In the genomic region with DNA sequence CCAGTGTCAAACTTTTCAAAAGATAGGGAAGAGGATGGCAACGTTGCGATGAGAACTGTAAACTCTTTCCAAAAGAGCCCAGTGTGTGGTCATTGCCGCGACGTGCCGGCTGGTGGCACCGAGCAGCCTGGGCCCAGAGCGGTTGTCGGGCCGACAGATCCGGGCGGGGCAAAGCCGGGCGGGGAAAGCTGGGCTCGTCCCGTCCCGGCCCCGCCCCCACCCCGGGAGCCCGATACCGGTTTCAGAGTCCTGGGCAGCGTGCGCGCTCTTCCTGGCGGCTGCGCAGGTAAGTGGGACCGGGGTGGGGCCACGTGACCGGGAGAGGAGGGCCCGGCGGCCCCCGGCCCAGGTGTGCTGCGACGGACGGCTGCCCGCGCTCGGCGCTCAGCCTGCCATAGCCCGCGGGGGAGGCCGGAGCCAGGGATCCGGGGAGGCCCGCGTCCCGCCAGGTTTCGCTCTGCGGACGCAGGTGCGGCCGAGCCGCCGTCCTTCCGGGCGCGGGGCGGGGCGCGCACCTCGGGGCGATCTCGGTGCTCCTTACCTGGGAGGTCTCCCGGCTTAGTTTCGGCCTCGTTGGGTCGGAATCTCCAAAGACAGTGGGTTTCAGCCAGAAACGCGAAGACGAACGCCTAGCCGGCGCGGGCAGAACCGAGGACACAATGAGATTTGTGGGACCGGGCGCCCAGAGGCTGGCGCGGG, we compare ENCODE assay signal across 1 cellular context.
TF ChIP-seq lines count a peak whose summit lies in the region.

A gene with protein sequence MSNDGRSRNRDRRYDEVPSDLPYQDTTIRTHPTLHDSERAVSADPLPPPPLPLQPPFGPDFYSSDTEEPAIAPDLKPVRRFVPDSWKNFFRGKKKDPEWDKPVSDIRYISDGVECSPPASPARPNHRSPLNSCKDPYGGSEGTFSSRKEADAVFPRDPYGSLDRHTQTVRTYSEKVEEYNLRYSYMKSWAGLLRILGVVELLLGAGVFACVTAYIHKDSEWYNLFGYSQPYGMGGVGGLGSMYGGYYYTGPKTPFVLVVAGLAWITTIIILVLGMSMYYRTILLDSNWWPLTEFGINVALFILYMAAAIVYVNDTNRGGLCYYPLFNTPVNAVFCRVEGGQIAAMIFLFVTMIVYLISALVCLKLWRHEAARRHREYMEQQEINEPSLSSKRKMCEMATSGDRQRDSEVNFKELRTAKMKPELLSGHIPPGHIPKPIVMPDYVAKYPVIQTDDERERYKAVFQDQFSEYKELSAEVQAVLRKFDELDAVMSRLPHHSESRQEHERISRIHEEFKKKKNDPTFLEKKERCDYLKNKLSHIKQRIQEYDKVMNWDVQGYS (plus strand): TSS at position 232 of the 699 bp plus-strand sequence. CDS start 4,270 bp downstream, outside the sequence.

TF ChIP-seq in HEK293, 187 proteins besides CTCF, POLR2A, EP300 and RAD21 (continued from another document):
- TF ChIP-seq, protein P1, sequence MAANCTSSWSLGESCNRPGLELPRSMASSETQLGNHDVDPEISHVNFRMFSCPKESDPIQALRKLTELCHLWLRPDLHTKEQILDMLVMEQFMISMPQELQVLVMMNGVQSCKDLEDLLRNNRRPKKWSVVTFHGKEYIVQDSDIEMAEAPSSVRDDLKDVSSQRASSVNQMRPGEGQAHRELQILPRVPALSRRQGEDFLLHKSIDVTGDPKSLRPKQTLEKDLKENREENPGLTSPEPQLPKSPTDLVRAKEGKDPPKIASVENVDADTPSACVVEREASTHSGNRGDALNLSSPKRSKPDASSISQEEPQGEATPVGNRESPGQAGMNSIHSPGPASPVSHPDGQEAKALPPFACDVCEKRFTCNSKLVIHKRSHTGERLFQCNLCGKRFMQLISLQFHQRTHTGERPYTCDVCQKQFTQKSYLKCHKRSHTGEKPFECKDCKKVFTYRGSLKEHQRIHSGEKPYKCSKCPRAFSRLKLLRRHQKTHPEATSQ (tag by site-specific recombination; IDR thresholded peaks at IDR 0.05): no peak
- TF ChIP-seq REPIN1 (tag by site-specific recombination; IDR thresholded peaks at IDR 0.05; ENCODE audit: low read depth) (no peak), ZNF121 (tag by site-specific recombination; IDR thresholded peaks at IDR 0.05) (peak; percentile 58; the same call in 1 of the 2 replicates), ZNF600 (tag by site-specific recombination; IDR thresholded peaks at IDR 0.05) (peak; percentile 38; the same call in 1 of the 2 replicates), ZNF701 (tag by site-specific recombination; IDR thresholded peaks at IDR 0.05) (no peak), ZEB2 (tag by site-specific recombination; IDR thresholded peaks at IDR 0.05) (peak; percentile 92), ZNF292 (tag by site-specific recombination; IDR thresholded peaks at IDR 0.05; ENCODE audit: borderline replicate concordance, low read depth) (no peak), EGR2 (tag by site-specific recombination; IDR thresholded peaks at IDR 0.05; ENCODE audit: low read depth) (no peak), ZNF843 (tag by site-specific recombination; IDR thresholded peaks at IDR 0.05) (no peak), ZNF335 (tag by site-specific recombination; conservative IDR thresholded peaks at IDR 0.05) (peak; percentile 93), ZNF621 (tag by site-specific recombination; IDR thresholded peaks at IDR 0.05) (no peak), ZNF560 (tag by site-specific recombination; IDR thresholded peaks at IDR 0.05; ENCODE audit: borderline replicate concordance) (no peak), ZNF169 (tag by site-specific recombination; IDR thresholded peaks at IDR 0.05) (no peak), HOXA7 (CRISPR knock-in tag; IDR thresholded peaks at IDR 0.05; ENCODE audit: borderline replicate concordance) (no peak), KLF7 (tag by site-specific recombination; IDR thresholded peaks at IDR 0.05; ENCODE audit: borderline replicate concordance) (no peak), ZNF785 (tag by site-specific recombination; IDR thresholded peaks at IDR 0.05) (no peak), GLIS1 (tag by site-specific recombination; IDR thresholded peaks at IDR 0.05) (peak; percentile 44; the same call in 1 of the 2 replicates), SALL2 (tag by site-specific recombination; IDR thresholded peaks at IDR 0.05; ENCODE audit: borderline replicate concordance) (no peak), ZNF423 (tag by site-specific recombination; IDR thresholded peaks at IDR 0.05) (0 out of 2 replicates have a peak, but pooled peaks have one; percentile 10), ZBTB20 (tag by site-specific recombination; IDR thresholded peaks at IDR 0.05) (peak; percentile 83), BCL11B (tag by site-specific recombination; IDR thresholded peaks at IDR 0.05; ENCODE audit: low read depth) (no peak), ZNF837 (tag by site-specific recombination; IDR thresholded peaks at IDR 0.05) (no peak), ZIC2 (tag by site-specific recombination; IDR thresholded peaks at IDR 0.05) (0 out of 2 replicates have a peak, but pooled peaks have one; percentile 10), ZNF138 (tag by site-specific recombination; IDR thresholded peaks at IDR 0.05; ENCODE audit: borderline replicate concordance) (no peak), SP2 (tag by site-specific recombination; IDR thresholded peaks at IDR 0.05) (peak; percentile 71), KLF1 (tag by site-specific recombination; IDR thresholded peaks at IDR 0.05) (0 out of 2 replicates have a peak, but pooled peaks have one; percentile 55), ZSCAN30 (tag by site-specific recombination; IDR thresholded peaks at IDR 0.05) (peak; percentile 84; the same call in 1 of the 2 replicates), IKZF3 (tag by site-specific recombination; IDR thresholded peaks at IDR 0.05) (peak; percentile 72)
- TF ChIP-seq, protein P2, sequence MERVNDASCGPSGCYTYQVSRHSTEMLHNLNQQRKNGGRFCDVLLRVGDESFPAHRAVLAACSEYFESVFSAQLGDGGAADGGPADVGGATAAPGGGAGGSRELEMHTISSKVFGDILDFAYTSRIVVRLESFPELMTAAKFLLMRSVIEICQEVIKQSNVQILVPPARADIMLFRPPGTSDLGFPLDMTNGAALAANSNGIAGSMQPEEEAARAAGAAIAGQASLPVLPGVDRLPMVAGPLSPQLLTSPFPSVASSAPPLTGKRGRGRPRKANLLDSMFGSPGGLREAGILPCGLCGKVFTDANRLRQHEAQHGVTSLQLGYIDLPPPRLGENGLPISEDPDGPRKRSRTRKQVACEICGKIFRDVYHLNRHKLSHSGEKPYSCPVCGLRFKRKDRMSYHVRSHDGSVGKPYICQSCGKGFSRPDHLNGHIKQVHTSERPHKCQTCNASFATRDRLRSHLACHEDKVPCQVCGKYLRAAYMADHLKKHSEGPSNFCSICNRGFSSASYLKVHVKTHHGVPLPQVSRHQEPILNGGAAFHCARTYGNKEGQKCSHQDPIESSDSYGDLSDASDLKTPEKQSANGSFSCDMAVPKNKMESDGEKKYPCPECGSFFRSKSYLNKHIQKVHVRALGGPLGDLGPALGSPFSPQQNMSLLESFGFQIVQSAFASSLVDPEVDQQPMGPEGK (tag by site-specific recombination; IDR thresholded peaks at IDR 0.05): peak; percentile 93
- TF ChIP-seq, protein P3, sequence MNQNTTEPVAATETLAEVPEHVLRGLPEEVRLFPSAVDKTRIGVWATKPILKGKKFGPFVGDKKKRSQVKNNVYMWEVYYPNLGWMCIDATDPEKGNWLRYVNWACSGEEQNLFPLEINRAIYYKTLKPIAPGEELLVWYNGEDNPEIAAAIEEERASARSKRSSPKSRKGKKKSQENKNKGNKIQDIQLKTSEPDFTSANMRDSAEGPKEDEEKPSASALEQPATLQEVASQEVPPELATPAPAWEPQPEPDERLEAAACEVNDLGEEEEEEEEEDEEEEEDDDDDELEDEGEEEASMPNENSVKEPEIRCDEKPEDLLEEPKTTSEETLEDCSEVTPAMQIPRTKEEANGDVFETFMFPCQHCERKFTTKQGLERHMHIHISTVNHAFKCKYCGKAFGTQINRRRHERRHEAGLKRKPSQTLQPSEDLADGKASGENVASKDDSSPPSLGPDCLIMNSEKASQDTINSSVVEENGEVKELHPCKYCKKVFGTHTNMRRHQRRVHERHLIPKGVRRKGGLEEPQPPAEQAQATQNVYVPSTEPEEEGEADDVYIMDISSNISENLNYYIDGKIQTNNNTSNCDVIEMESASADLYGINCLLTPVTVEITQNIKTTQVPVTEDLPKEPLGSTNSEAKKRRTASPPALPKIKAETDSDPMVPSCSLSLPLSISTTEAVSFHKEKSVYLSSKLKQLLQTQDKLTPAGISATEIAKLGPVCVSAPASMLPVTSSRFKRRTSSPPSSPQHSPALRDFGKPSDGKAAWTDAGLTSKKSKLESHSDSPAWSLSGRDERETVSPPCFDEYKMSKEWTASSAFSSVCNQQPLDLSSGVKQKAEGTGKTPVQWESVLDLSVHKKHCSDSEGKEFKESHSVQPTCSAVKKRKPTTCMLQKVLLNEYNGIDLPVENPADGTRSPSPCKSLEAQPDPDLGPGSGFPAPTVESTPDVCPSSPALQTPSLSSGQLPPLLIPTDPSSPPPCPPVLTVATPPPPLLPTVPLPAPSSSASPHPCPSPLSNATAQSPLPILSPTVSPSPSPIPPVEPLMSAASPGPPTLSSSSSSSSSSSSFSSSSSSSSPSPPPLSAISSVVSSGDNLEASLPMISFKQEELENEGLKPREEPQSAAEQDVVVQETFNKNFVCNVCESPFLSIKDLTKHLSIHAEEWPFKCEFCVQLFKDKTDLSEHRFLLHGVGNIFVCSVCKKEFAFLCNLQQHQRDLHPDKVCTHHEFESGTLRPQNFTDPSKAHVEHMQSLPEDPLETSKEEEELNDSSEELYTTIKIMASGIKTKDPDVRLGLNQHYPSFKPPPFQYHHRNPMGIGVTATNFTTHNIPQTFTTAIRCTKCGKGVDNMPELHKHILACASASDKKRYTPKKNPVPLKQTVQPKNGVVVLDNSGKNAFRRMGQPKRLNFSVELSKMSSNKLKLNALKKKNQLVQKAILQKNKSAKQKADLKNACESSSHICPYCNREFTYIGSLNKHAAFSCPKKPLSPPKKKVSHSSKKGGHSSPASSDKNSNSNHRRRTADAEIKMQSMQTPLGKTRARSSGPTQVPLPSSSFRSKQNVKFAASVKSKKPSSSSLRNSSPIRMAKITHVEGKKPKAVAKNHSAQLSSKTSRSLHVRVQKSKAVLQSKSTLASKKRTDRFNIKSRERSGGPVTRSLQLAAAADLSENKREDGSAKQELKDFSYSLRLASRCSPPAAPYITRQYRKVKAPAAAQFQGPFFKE (tag by site-specific recombination; IDR thresholded peaks at IDR 0.05; ENCODE audit: borderline replicate concordance): 0 out of 2 replicates have a peak, but pooled peaks have one; percentile 51
- TF ChIP-seq, protein P4, sequence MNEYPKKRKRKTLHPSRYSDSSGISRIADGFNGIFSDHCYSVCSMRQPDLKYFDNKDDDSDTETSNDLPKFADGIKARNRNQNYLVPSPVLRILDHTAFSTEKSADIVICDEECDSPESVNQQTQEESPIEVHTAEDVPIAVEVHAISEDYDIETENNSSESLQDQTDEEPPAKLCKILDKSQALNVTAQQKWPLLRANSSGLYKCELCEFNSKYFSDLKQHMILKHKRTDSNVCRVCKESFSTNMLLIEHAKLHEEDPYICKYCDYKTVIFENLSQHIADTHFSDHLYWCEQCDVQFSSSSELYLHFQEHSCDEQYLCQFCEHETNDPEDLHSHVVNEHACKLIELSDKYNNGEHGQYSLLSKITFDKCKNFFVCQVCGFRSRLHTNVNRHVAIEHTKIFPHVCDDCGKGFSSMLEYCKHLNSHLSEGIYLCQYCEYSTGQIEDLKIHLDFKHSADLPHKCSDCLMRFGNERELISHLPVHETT (tag by site-specific recombination; IDR thresholded peaks at IDR 0.05): no peak
- TF ChIP-seq, protein P5, sequence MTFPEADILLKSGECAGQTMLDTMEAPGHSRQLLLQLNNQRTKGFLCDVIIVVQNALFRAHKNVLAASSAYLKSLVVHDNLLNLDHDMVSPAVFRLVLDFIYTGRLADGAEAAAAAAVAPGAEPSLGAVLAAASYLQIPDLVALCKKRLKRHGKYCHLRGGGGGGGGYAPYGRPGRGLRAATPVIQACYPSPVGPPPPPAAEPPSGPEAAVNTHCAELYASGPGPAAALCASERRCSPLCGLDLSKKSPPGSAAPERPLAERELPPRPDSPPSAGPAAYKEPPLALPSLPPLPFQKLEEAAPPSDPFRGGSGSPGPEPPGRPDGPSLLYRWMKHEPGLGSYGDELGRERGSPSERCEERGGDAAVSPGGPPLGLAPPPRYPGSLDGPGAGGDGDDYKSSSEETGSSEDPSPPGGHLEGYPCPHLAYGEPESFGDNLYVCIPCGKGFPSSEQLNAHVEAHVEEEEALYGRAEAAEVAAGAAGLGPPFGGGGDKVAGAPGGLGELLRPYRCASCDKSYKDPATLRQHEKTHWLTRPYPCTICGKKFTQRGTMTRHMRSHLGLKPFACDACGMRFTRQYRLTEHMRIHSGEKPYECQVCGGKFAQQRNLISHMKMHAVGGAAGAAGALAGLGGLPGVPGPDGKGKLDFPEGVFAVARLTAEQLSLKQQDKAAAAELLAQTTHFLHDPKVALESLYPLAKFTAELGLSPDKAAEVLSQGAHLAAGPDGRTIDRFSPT (tag by site-specific recombination; IDR thresholded peaks at IDR 0.05): peak; percentile 63; the same call in 1 of the 2 replicates
- TF ChIP-seq, protein P6, sequence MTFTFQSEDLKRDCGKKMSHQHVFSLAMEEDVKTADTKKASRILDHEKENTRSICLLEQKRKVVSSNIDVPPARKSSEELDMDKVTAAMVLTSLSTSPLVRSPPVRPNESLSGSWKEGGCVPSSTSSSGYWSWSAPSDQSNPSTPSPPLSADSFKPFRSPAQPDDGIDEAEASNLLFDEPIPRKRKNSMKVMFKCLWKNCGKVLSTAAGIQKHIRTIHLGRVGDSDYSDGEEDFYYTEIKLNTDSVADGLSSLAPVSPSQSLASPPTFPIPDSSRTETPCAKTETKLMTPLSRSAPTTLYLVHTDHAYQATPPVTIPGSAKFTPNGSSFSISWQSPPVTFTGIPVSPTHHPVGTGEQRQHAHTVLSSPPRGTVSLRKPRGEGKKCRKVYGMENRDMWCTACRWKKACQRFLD (tag by site-specific recombination; IDR thresholded peaks at IDR 0.05): no peak
- TF ChIP-seq, protein P7, sequence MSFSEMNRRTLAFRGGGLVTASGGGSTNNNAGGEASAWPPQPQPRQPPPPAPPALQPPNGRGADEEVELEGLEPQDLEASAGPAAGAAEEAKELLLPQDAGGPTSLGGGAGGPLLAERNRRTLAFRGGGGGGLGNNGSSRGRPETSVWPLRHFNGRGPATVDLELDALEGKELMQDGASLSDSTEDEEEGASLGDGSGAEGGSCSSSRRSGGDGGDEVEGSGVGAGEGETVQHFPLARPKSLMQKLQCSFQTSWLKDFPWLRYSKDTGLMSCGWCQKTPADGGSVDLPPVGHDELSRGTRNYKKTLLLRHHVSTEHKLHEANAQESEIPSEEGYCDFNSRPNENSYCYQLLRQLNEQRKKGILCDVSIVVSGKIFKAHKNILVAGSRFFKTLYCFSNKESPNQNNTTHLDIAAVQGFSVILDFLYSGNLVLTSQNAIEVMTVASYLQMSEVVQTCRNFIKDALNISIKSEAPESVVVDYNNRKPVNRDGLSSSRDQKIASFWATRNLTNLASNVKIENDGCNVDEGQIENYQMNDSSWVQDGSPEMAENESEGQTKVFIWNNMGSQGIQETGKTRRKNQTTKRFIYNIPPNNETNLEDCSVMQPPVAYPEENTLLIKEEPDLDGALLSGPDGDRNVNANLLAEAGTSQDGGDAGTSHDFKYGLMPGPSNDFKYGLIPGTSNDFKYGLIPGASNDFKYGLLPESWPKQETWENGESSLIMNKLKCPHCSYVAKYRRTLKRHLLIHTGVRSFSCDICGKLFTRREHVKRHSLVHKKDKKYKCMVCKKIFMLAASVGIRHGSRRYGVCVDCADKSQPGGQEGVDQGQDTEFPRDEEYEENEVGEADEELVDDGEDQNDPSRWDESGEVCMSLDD (tag by site-specific recombination; IDR thresholded peaks at IDR 0.05): 0 out of 2 replicates have a peak, but pooled peaks have one; percentile 15
